Comparison of ENCODE assay signal across 18 cellular contexts in genomic region chr7:46939089-46939488, GRCh38.
DNase-seq lines count a peak whose midpoint lies in the region; ATAC-seq and TF ChIP-seq lines count a peak whose summit lies in the region.
"Had no signal": no experiment of that assay in that cellular context is flagged by ENCODE, and none has a peak within 500 bp of the region (broad histone marks: within the 10 kb centered on the region; RNA-seq: fewer than 3 reads in every experiment).

No MANE protein-coding gene starts in this region.

- no peaks in the 10 kb centered on the region for H3K27me3 ChIP-seq in DOHH2 (ENCODE audit: control insufficient read depth, low read length)
- H3K27me3 ChIP-seq in MM.1S (replicated peaks; ENCODE audit: insufficient read depth, low read length), result no peaks in the 10 kb centered on the region

- H3K27me3 Mint-ChIP-seq in immature natural killer cell (ENCODE audit: low read depth in 3 of 3), result peaks cover 0 to 6% (median 0%) of the 10 kb centered on the region in 3 donors
- H3K27me3 Mint-ChIP-seq: CD4-positive, alpha-beta T cell had no signal

- H3F3A ChIP-seq in DOHH2 (ENCODE audit: control insufficient read depth, insufficient read depth) (no peaks in the 10 kb centered on the region), MM.1S (ENCODE audit: insufficient read depth, low read length) (no peaks in the 10 kb centered on the region)

- no peak overlapping the region for H3K27ac ChIP-seq in DOHH2 (ENCODE audit: low read depth, low read length)
- H3K27ac ChIP-seq in MM.1S (ENCODE audit: low read length), result no peak overlapping the region
- H3K27ac ChIP-seq: C4-2B had no signal

- H3K4me1 ChIP-seq in DOHH2 (ENCODE audit: control insufficient read depth, low read length) (peaks cover 13% of the 10 kb centered on the region), MM.1S (ENCODE audit: low read length) (no peaks in the 10 kb centered on the region)

- H2AFZ ChIP-seq in MM.1S (ENCODE audit: low read length), result no peak overlapping the region

- H3K9me2 ChIP-seq in DOHH2 (replicated peaks; ENCODE audit: control insufficient read depth, low read length) (no peaks in the 10 kb centered on the region), MM.1S (replicated peaks; ENCODE audit: insufficient read depth, low read length) (no peaks in the 10 kb centered on the region)

- H3K4me3 ChIP-seq in DOHH2 (ENCODE audit: low read length), result no peak overlapping the region
- H3K4me3 ChIP-seq in MM.1S (ENCODE audit: low read length), result no peak overlapping the region
- H3K4me3 ChIP-seq: GM12878 had no signal

- H3K36me3 ChIP-seq in DOHH2 (ENCODE audit: control insufficient read depth, low read length) (no peaks in the 10 kb centered on the region), MM.1S (replicated peaks; ENCODE audit: insufficient read depth, low read length) (no peaks in the 10 kb centered on the region)

- no peaks in the 10 kb centered on the region for H3K36me3 Mint-ChIP-seq in immature natural killer cell

- H3K9me3 ChIP-seq in DOHH2 (ENCODE audit: control insufficient read depth, insufficient read depth, low read length) (no peaks in the 10 kb centered on the region), MM.1S (replicated peaks; ENCODE audit: insufficient read depth, low read length) (no peaks in the 10 kb centered on the region)

- H3K9ac ChIP-seq in MM.1S (ENCODE audit: low read length), result no peak overlapping the region

- no peak overlapping the region for H3K4me3 Mint-ChIP-seq in immature natural killer cell
- H3K4me3 Mint-ChIP-seq: B cell; CD4-positive, alpha-beta T cell; HFFc6 had no signal

- peaks cover 3 to 18% (median 7%) of the 10 kb centered on the region in 6 donors for H3K9me3 Mint-ChIP-seq in immature natural killer cell
- H3K9me3 Mint-ChIP-seq: HFFc6 had no signal

- no peaks in the 10 kb centered on the region for H3K4me1 Mint-ChIP-seq in immature natural killer cell

- H3K79me2 ChIP-seq in DOHH2 (ENCODE audit: control insufficient read depth, low read length) (no peaks in the 10 kb centered on the region), MM.1S (ENCODE audit: low read length) (no peaks in the 10 kb centered on the region)

- H4K20me1 ChIP-seq in DOHH2 (ENCODE audit: control insufficient read depth, insufficient read depth, low read depth, low read length) (no peaks in the 10 kb centered on the region), MM.1S (ENCODE audit: insufficient read depth, low read length) (no peaks in the 10 kb centered on the region)

- ATAC-seq in GM21526 (IDR thresholded peaks at IDR 0.05; ENCODE audit: low FRiP score, unreplicated experiment), result peak; percentile 61
- ATAC-seq: GM12878, HCT116 had no signal

- DNase-seq in MM.1S (peak; percentile 24), immature natural killer cell (no peak), NOMO-1 treated with dmso at 0.1 percent for 144 hours (lab: John Stamatoyannopoulos, UW; ENCODE audit: unreplicated experiment) (no peak)
- DNase-seq in NK-92 treated with Interleukin-12 subunit alpha and Interleukin-12 subunit beta, amount 100 ng/mL, for 24 hours (lab: John Stamatoyannopoulos, UW), result no peak
- DNase-seq: CD4-positive, alpha-beta T cell; DMS153; DMS79; GF-D8; GOT3; H7; HFFc6; KG1 had no signal

- no peak for TF ChIP-seq CTCF in DOHH2 (IDR thresholded peaks at IDR 0.05; ENCODE audit: low read depth, low read length, poor library complexity, severe bottlenecking)
- TF ChIP-seq CTCF in MM.1S (IDR thresholded peaks at IDR 0.05; ENCODE audit: low read length), result no peak

- no peak overlapping the region for H3K27ac Mint-ChIP-seq in immature natural killer cell
- H3K27ac Mint-ChIP-seq: B cell; CD4-positive, alpha-beta T cell; HFFc6 had no signal

- peak overlapping the region; percentile 32 for H3K4me2 ChIP-seq in DOHH2 (ENCODE audit: low read length)
- H3K4me2 ChIP-seq in MM.1S (ENCODE audit: low read depth, low read length), result no peak overlapping the region
